8 cellular contexts compared by ENCODE assay signal in the genomic region with DNA sequence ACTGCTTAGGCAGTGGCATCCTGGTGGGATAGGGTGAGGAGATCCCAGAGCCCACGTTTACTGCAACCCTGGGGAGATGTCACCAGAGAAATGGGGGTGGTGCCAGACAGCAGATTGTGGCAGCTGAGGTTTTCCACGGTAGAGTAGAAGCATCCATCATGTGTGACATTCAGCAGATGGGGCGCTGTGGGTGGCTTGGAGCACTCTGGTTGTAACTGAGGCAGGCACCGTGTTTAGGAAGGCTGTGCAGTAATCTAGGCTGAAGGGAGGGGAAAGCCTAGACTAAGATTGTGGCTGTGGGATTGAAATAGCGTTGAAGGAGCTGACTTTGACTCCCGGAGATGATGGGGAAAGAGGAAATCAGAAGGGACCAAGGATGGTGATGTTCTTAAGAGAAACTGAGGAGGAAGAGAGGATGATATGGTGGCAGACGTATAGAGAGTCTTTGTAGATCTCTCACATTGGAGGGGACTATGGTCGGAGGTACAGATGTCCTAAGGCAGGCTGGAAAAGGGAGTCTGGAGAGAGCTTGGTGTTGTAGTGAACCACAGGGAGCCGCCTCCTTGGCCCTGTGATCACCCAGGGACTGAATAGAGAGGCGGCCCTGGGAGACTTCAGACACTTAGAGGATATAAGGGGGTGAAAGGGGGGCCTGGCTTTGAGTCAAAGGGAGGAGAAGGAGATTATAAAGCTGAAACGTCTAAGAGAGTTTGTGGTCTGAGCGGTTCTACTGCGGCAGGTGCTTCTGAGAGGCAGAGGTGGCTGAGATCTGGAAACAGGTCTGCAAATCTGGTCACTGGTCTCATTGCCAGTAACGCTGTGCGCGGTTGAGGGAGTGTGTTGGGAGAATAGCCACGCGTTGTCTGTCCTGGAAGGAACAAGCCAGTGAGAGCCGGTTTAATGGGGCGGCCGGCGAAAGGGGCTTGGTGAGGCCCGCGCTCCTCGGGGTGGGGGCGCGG. TPM values are rescaled to one million over a fixed set of nuclear protein-coding genes. Genes with fewer than 3 reads are reported as not detected.
DNase-seq lines count a peak whose midpoint lies in the region; TF ChIP-seq lines count a peak whose summit lies in the region.

No MANE protein-coding gene starts in this region.

- H3K27ac Mint-ChIP-seq in activated T-helper 1 cell treated with anti-CD3 and anti-CD28 coated beads, Interleukin-12 subunit alpha, Interleukin-12 subunit beta, Interleukin-2, Interleukin-4 antibody, amounts not matched to agents 30 ng/mL and 10 ng/mL and 1 ng/mL, durations not matched to agents 14 hours and 24 hours and 36 hours, result peak overlapping the region; percentile 84

- no peak for TF ChIP-seq CTCF in prostate gland (IDR thresholded peaks at IDR 0.05)

- H3K4me1 Mint-ChIP-seq in activated T-helper 1 cell treated with anti-CD3 and anti-CD28 coated beads, Interleukin-12 subunit alpha, Interleukin-12 subunit beta, Interleukin-2, Interleukin-4 antibody, amounts not matched to agents 30 ng/mL and 10 ng/mL and 1 ng/mL, durations not matched to agents 14 hours and 24 hours and 36 hours (ENCODE audit: low read depth), result peaks cover 48% of the 10 kb centered on the region

- H3K4me3 ChIP-seq in prostate gland, result peak overlapping the region; percentile 62 to 63

- peaks cover 2% of the 10 kb centered on the region for H3K36me3 Mint-ChIP-seq in activated T-helper 1 cell treated with anti-CD3 and anti-CD28 coated beads, Interleukin-12 subunit alpha, Interleukin-12 subunit beta, Interleukin-2, Interleukin-4 antibody, amounts not matched to agents 30 ng/mL and 10 ng/mL and 1 ng/mL, durations not matched to agents 14 hours and 24 hours and 36 hours (ENCODE audit: low read depth)

- WGBS in prostate gland, result 16% methylated on average over 27 of the region's 27 CpGs

- peak in 5 of 6 experiments; percentile 5 to 45 (median 34) for DNase-seq in stimulated activated naive CD4-positive, alpha-beta T cell (lab: John Stamatoyannopoulos, UW)
- DNase-seq in stimulated activated naive CD4-positive, alpha-beta T cell treated with Interleukin-2 at 50 U/mL for 16 hours (lab: John Stamatoyannopoulos, UW), result no peak
- DNase-seq in activated T-helper 1 cell treated with anti-CD3 and anti-CD28 coated beads, Interleukin-12 subunit alpha, Interleukin-12 subunit beta, Interleukin-2, Interleukin-4 antibody, amounts not matched to agents 30 ng/mL and 10 ng/mL and 1 ng/mL, durations not matched to agents 14 hours and 24 hours and 36 hours (ENCODE audit: low spot score), result peak; percentile 25
- peak; percentile 35 for DNase-seq in glomerular visceral epithelial cell (ENCODE audit: extremely low spot score)
- DNase-seq in prostate gland (ENCODE audit: low spot score), result peak; percentile 39
- DNase-seq in NCI-H2107 treated with DMSO at 0.1 percent for 48 hours (lab: John Stamatoyannopoulos, UW; ENCODE audit: unreplicated experiment), result no peak
- no peak for DNase-seq in NCI-H1417 treated with DMSO at 0.1 percent for 48 hours (lab: John Stamatoyannopoulos, UW)

- H3K9me3 ChIP-seq in KOPT-K1 (ENCODE audit: insufficient read depth, low read length, poor library complexity, severe bottlenecking) (no peaks in the 10 kb centered on the region), prostate gland (no peaks in the 10 kb centered on the region)

- peak overlapping the region; percentile 84 for H3K4me3 Mint-ChIP-seq in activated T-helper 1 cell treated with anti-CD3 and anti-CD28 coated beads, Interleukin-12 subunit alpha, Interleukin-12 subunit beta, Interleukin-2, Interleukin-4 antibody, amounts not matched to agents 30 ng/mL and 10 ng/mL and 1 ng/mL, durations not matched to agents 14 hours and 24 hours and 36 hours

- H3K36me3 ChIP-seq in KOPT-K1 (ENCODE audit: insufficient read depth, low read length) (no peaks in the 10 kb centered on the region), prostate gland (no peaks in the 10 kb centered on the region)

- no peaks in the 10 kb centered on the region for H3K27me3 ChIP-seq in prostate gland (replicated peaks; ENCODE audit: insufficient read depth)

- H3K27ac ChIP-seq in KOPT-K1 (ENCODE audit: low read depth, low read length, poor library complexity, severe bottlenecking) (peak overlapping the region; percentile 37), prostate gland (peak overlapping the region; percentile 88 to 99)

- H3K9me3 Mint-ChIP-seq in activated T-helper 1 cell treated with anti-CD3 and anti-CD28 coated beads, Interleukin-12 subunit alpha, Interleukin-12 subunit beta, Interleukin-2, Interleukin-4 antibody, amounts not matched to agents 30 ng/mL and 10 ng/mL and 1 ng/mL, durations not matched to agents 14 hours and 24 hours and 36 hours, result no peaks in the 10 kb centered on the region

- peaks cover 6% of the 10 kb centered on the region for H3K4me1 ChIP-seq in prostate gland (replicated peaks)

- no peak for TF ChIP-seq POLR2A in prostate gland (IDR thresholded peaks at IDR 0.05)

- peaks cover 2% of the 10 kb centered on the region for H3K27me3 Mint-ChIP-seq in activated T-helper 1 cell treated with anti-CD3 and anti-CD28 coated beads, Interleukin-12 subunit alpha, Interleukin-12 subunit beta, Interleukin-2, Interleukin-4 antibody, amounts not matched to agents 30 ng/mL and 10 ng/mL and 1 ng/mL, durations not matched to agents 14 hours and 24 hours and 36 hours (ENCODE audit: insufficient read depth)

- intact Hi-C loops in activated T-helper 1 cell treated with anti-CD3 and anti-CD28 coated beads, Interleukin-12 subunit alpha, Interleukin-12 subunit beta, Interleukin-2, Interleukin-4 antibody, amounts not matched to agents 30 ng/mL and 10 ng/mL and 1 ng/mL, durations not matched to agents 14 hours and 24 hours and 36 hours (cut with micrococcal nuclease), result loop anchor here (2.0 to 10.0 kb wide), 3 partner anchors 45 to 192 kb away; a partner anchor contains a TSS
- intact Hi-C loops in prostate gland (cut with DNase I), result no loop called here

RNA-seq across cellular contexts. Expression of a gene that starts 0.8 kb away (rescaled TPM):
- total RNA-seq in activated T-helper 1 cell treated with anti-CD3 and anti-CD28 coated beads, Interleukin-12 subunit alpha, Interleukin-12 subunit beta, Interleukin-2, Interleukin-4 antibody, amounts not matched to agents 30 ng/mL and 10 ng/mL and 1 ng/mL, durations not matched to agents 14 hours and 24 hours and 36 hours, result 11.5 and 12.4 TPM in 2 replicates
- 10 to 100 TPM; 16.1 to 22.8 TPM for total RNA-seq in prostate gland

RNA-seq across cellular contexts. Expression of a gene that starts 45.6 kb away (rescaled TPM):
- 3,770 and 3,814 TPM in 2 replicates for total RNA-seq in activated T-helper 1 cell treated with anti-CD3 and anti-CD28 coated beads, Interleukin-12 subunit alpha, Interleukin-12 subunit beta, Interleukin-2, Interleukin-4 antibody, amounts not matched to agents 30 ng/mL and 10 ng/mL and 1 ng/mL, durations not matched to agents 14 hours and 24 hours and 36 hours
- 100 to 1,000 TPM; 846 to 899 TPM for total RNA-seq in prostate gland

Comparison
In these comparisons a context has a peak if more than half of its experiments do, and no peak if none do; other contexts are left out.
1. DNase-seq: peak in stimulated activated naive CD4-positive, alpha-beta T cell (5 of 6), activated T-helper 1 cell treated with anti-CD3 and anti-CD28 coated beads, Interleukin-12 subunit alpha, Interleukin-12 subunit beta, Interleukin-2, Interleukin-4 antibody, amounts not matched to agents 30 ng/mL and 10 ng/mL and 1 ng/mL, durations not matched to agents 14 hours and 24 hours and 36 hours (single experiment), glomerular visceral epithelial cell (single experiment) and prostate gland (single experiment); none in stimulated activated naive CD4-positive, alpha-beta T cell treated with Interleukin-2 at 50 U/mL for 16 hours (single experiment), NCI-H2107 treated with DMSO at 0.1 percent for 48 hours (single experiment) and NCI-H1417 treated with DMSO at 0.1 percent for 48 hours (single experiment).